ENCODE assay signal across 30 cellular contexts in genomic region chr5:22411950-22412349, GRCh38.
"Had no signal": no experiment of that assay in that cellular context is flagged by ENCODE, and none has a peak within 500 bp of the region (broad histone marks: within the 10 kb centered on the region; RNA-seq: fewer than 3 reads in every experiment).

No MANE protein-coding gene starts in this region.

- H3K4me3 ChIP-seq: adrenal gland, ascending aorta, body of pancreas, breast epithelium, cardiac muscle cell had no signal

- H3K9me3 ChIP-seq: adrenal gland, ascending aorta, body of pancreas, breast epithelium had no signal

- H3K4me1 ChIP-seq: adrenal gland, ascending aorta, body of pancreas, breast epithelium had no signal

- H3K27me3 ChIP-seq: adrenal gland, ascending aorta, body of pancreas, brain microvascular endothelial cell, breast epithelium, cardiac muscle cell had no signal

- H3K36me3 ChIP-seq: adrenal gland, ascending aorta, brain microvascular endothelial cell, cardiac muscle cell had no signal

- H3K27ac ChIP-seq: adrenal gland, ascending aorta, body of pancreas, brain microvascular endothelial cell, breast epithelium, cardiac muscle cell had no signal

- DNase-seq: activated effector memory CD4-positive, alpha-beta T cell treated with anti-CD3 and anti-CD28 coated beads, Interleukin-2, amount 50 U/mL, for 16 hours; activated effector memory CD4-positive, alpha-beta T cell treated with Interleukin-2 at 50 U/mL for 16 hours; activated gamma-delta T cell; activated gamma-delta T cell treated with Interleukin-2 at 50 U/mL for 16 hours; activated naive CD4-positive, alpha-beta T cell; activated naive CD4-positive, alpha-beta T cell treated with anti-CD3 and anti-CD28 coated beads for 36 hours; activated naive CD4-positive, alpha-beta T cell treated with anti-CD3 and anti-CD28 coated beads, Interleukin-2, amount 10 ng/mL, durations not matched to agents 7 days and 5 days; activated naive CD4-positive, alpha-beta T cell treated with anti-CD3 and anti-CD28 coated beads, Interleukin-2, amount 50 U/mL, for 16 hours; activated naive CD4-positive, alpha-beta T cell treated with Interleukin-2 at 50 U/mL for 16 hours; activated naive CD8-positive, alpha-beta T cell treated with anti-CD3 and anti-CD28 coated beads for 36 hours; activated naive CD8-positive, alpha-beta T cell treated with anti-CD3 and anti-CD28 coated beads, Interleukin-2, amount 10 ng/mL, durations not matched to agents 7 days and 5 days; activated naive CD8-positive, alpha-beta T cell treated with anti-CD3 and anti-CD28 coated beads, Interleukin-2, amount 50 U/mL, for 24 hours; activated T-cell treated with anti-CD3 and anti-CD28 coated beads, Interleukin-2, amount 50 U/mL, for 1 hour; activated T-cell treated with anti-CD3 and anti-CD28 coated beads, Interleukin-2, amount 50 U/mL, for 24 hours; activated T-cell treated with anti-CD3 and anti-CD28 coated beads, Interleukin-2, amount 50 U/mL, for 4 hours; activated T-cell treated with anti-CD3 and anti-CD28 coated beads, Interleukin-2, amount 50 U/mL, for 48 hours; activated T-cell treated with anti-CD3 and anti-CD28 coated beads, Interleukin-2, amount 50 U/mL, for 72 hours; adrenal gland; amniotic stem cell; amygdala; anterior cingulate cortex; aorta; body of pancreas; brain microvascular endothelial cell; caudate nucleus; central memory CD4-positive, alpha-beta T cell; cerebellar nuclear complex had no signal
